11 cellular contexts compared by ENCODE assay signal in genomic region chr16:18804540-18804939, GRCh38. TPM values are rescaled to one million over a fixed set of nuclear protein-coding genes. Genes with fewer than 3 reads are reported as not detected.
DNase-seq lines count a peak whose midpoint lies in the region; ATAC-seq and TF ChIP-seq lines count a peak whose summit lies in the region.
"Had no signal": no experiment of that assay in that cellular context is flagged by ENCODE, and none has a peak within 500 bp of the region (broad histone marks: within the 10 kb centered on the region; RNA-seq: fewer than 3 reads in every experiment).

No MANE protein-coding gene starts in this region.

- H3K4me1 Mint-ChIP-seq in activated CD8-positive, alpha-beta T cell treated with anti-CD3 and anti-CD28 coated beads for 36 hours (ENCODE audit: low read depth) = peaks cover 39% of the 10 kb centered on the region
- H3K4me1 Mint-ChIP-seq in immature natural killer cell = peaks cover 42 to 45% of the 10 kb centered on the region in 2 donors
- peaks cover 20% of the 10 kb centered on the region for H3K4me1 Mint-ChIP-seq in type B pancreatic cell (ENCODE audit: unreplicated experiment)

- H3K4me1 ChIP-seq in heart right ventricle = peaks cover 0 to 53% (median 31%) of the 10 kb centered on the region in 9 donors

- 44 to 51% methylated on average over 3 of the region's 3 CpGs for WGBS in heart right ventricle, 2 donors

- ATAC-seq in heart right ventricle = no peak
- no peak for ATAC-seq in Right ventricle myocardium inferior
- no peak for ATAC-seq in activated CD8-positive, alpha-beta T cell treated with anti-CD3 and anti-CD28 coated beads for 36 hours

- H3K9me3 Mint-ChIP-seq in activated CD8-positive, alpha-beta T cell treated with anti-CD3 and anti-CD28 coated beads for 36 hours = no peaks in the 10 kb centered on the region
- no peaks in the 10 kb centered on the region for H3K9me3 Mint-ChIP-seq in immature natural killer cell
- H3K9me3 Mint-ChIP-seq in type B pancreatic cell = no peaks in the 10 kb centered on the region

- POLR2A ChIA-PET in activated CD8-positive, alpha-beta T cell treated with anti-CD3 and anti-CD28 coated beads for 36 hours (lab: Charles Lee) = interaction anchor here (1.0 to 9.0 kb wide), 3 partner anchors 13 to 31 kb away, joined by 3 to 210 read pairs (median 4); partner anchors contain the start of gene RPS15A

- no peaks in the 10 kb centered on the region for H3K27me3 Mint-ChIP-seq in activated CD8-positive, alpha-beta T cell treated with anti-CD3 and anti-CD28 coated beads for 36 hours
- H3K27me3 Mint-ChIP-seq in immature natural killer cell (ENCODE audit: low read depth in 3 of 3) (peaks cover 11 to 21% (median 15%) of the 10 kb centered on the region in 3 donors), type B pancreatic cell (peaks cover 3% of the 10 kb centered on the region)

- peaks cover 0 to 49% (median 25%) of the 10 kb centered on the region in 9 donors for H3K36me3 ChIP-seq in heart right ventricle

- peaks cover 42% of the 10 kb centered on the region for H3K36me3 Mint-ChIP-seq in activated CD8-positive, alpha-beta T cell treated with anti-CD3 and anti-CD28 coated beads for 36 hours (ENCODE audit: low read depth)
- H3K36me3 Mint-ChIP-seq in immature natural killer cell (peaks cover 12 to 16% (median 13%) of the 10 kb centered on the region in 3 donors), type B pancreatic cell (peaks cover 17% of the 10 kb centered on the region)

- no peak overlapping the region for H3K4me3 Mint-ChIP-seq in activated CD8-positive, alpha-beta T cell treated with anti-CD3 and anti-CD28 coated beads for 36 hours
- no peak overlapping the region for H3K4me3 Mint-ChIP-seq in immature natural killer cell
- no peak overlapping the region for H3K4me3 Mint-ChIP-seq in type B pancreatic cell

- intact Hi-C loops in heart right ventricle (cut with DNase I) (loop anchor here in 4 of 10 donors (5.0 to 10.0 kb wide), 3 partner anchors 160 to 168 kb away; no protein-coding TSS in a partner anchor), Right ventricle myocardium inferior (cut with DNase I) (loop anchor here (5.0 to 10.0 kb wide), 3 partner anchors 163 to 720 kb away; partner anchors contain the start of genes CCP110, COQ7 and GDE1), head of caudate nucleus (cut with DNase I) (loop anchor here (5.0 to 10.0 kb wide), 2 partner anchors 123 to 720 kb away; partner anchors contain the start of genes CCP110, GDE1 and SMG1)
- intact Hi-C loops in activated CD8-positive, alpha-beta T cell treated with anti-CD3 and anti-CD28 coated beads for 36 hours (cut with micrococcal nuclease) = no loop called here

- no peak for TF ChIP-seq CTCF in heart right ventricle (IDR thresholded peaks at IDR 0.05)
- TF ChIP-seq CTCF in activated CD8-positive, alpha-beta T cell treated with anti-CD3 and anti-CD28 coated beads for 36 hours (IDR thresholded peaks at IDR 0.05) = no peak
- no peak for TF ChIP-seq CTCF in type B pancreatic cell (conservative IDR thresholded peaks at IDR 0.05)

- H3K4me3 ChIP-seq in heart right ventricle = no peak overlapping the region
- H3K4me3 ChIP-seq: SJCRH30 had no signal

- peak overlapping the region in 7 of 10 donors; percentile 10 to 79 (median 44) for H3K27ac ChIP-seq in heart right ventricle
- H3K27ac ChIP-seq: SJCRH30 had no signal

- DNase-seq in heart right ventricle (no peak), Right ventricle myocardium inferior (ENCODE audit: missing footprints) (no peak), immature natural killer cell (no peak), type B pancreatic cell (ENCODE audit: extremely low spot score, unreplicated experiment) (no peak), NCI-H1436 treated with DMSO at 0.1 percent for 48 hours (lab: John Stamatoyannopoulos, UW) (no peak), NCI-H2196 treated with DMSO at 0.1 percent for 48 hours (lab: John Stamatoyannopoulos, UW; ENCODE audit: unreplicated experiment) (no peak), head of caudate nucleus (no peak)
- DNase-seq in activated CD8-positive, alpha-beta T cell treated with anti-CD3 and anti-CD28 coated beads for 36 hours = no peak
- DNase-seq: activated gamma-delta T cell, Caco-2 had no signal

- no peaks in the 10 kb centered on the region for H3K9me3 ChIP-seq in heart right ventricle
- H3K9me3 ChIP-seq: Caco-2, SJCRH30 had no signal

- CTCF ChIA-PET in activated CD8-positive, alpha-beta T cell treated with anti-CD3 and anti-CD28 coated beads for 36 hours (lab: Charles Lee) = interaction anchor here (0.8 to 6.5 kb wide), 6 partner anchors 13 to 44 kb away, joined by 3 to 59 read pairs (median 5); partner anchors contain the start of gene RPS15A

- H3K27me3 ChIP-seq in heart right ventricle = no peaks in the 10 kb centered on the region
- H3K27me3 ChIP-seq: SJCRH30 had no signal

- H3K27ac Mint-ChIP-seq in activated CD8-positive, alpha-beta T cell treated with anti-CD3 and anti-CD28 coated beads for 36 hours = peak overlapping the region; percentile 75
- H3K27ac Mint-ChIP-seq in immature natural killer cell = peak overlapping the region in 4 of 6 donors; percentile 46 to 81 (median 75)
- peak overlapping the region; percentile 36 for H3K27ac Mint-ChIP-seq in type B pancreatic cell

RNA-seq across cellular contexts. Expression of gene ARL6IP1, which starts 3.2 kb away (rescaled TPM):
- total RNA-seq in heart right ventricle (10 to 100 TPM; 18.6 to 46.6 (median 21.1) TPM), Right ventricle myocardium inferior (27.2 TPM), type B pancreatic cell (ENCODE audit: low replicate concordance) (170 and 205 TPM in 2 replicates)
- polyA plus RNA-seq in heart right ventricle (10 to 100 TPM; 25.5 to 32.7 TPM), immature natural killer cell (100 to 1,000 TPM; 267 to 497 (median 308) TPM)
- total RNA-seq in activated CD8-positive, alpha-beta T cell treated with anti-CD3 and anti-CD28 coated beads for 36 hours = 10 to 100 TPM; 97.0 to 97.3 TPM

RNA-seq across cellular contexts. Expression of gene RPS15A, which starts 14.4 kb away (rescaled TPM):
- 100 to 1,000 TPM; 613 to 968 (median 724) TPM for total RNA-seq in heart right ventricle
- 1,000 to 10,000 TPM; 1,020 to 3,398 TPM for polyA plus RNA-seq in heart right ventricle
- total RNA-seq in Right ventricle myocardium inferior = 750 TPM
- total RNA-seq in activated CD8-positive, alpha-beta T cell treated with anti-CD3 and anti-CD28 coated beads for 36 hours = 1,000 to 10,000 TPM; 2,201 to 2,213 TPM
- polyA plus RNA-seq in immature natural killer cell = 1,000 to 10,000 TPM in 2 of 3 donors, 100 to 1,000 TPM in 1; 767 to 2,522 (median 1,576) TPM
- total RNA-seq in type B pancreatic cell (ENCODE audit: low replicate concordance) = 1,687 and 1,807 TPM in 2 replicates
